Comparison of ENCODE assay signal across 14 cellular contexts in genomic region chr10:88028654-88029053, GRCh38.
A peak's percentile ranks its signal among the peaks of the same experiment; 100 is the strongest.
DNase-seq lines count a peak whose midpoint lies in the region; ATAC-seq, FAIRE-seq and TF ChIP-seq lines count a peak whose summit lies in the region.
"Had no signal": no experiment of that assay in that cellular context is flagged by ENCODE, and none has a peak within 500 bp of the region (broad histone marks: within the 10 kb centered on the region; RNA-seq: fewer than 3 reads in every experiment).

No MANE protein-coding gene starts in this region.

- no peak overlapping the region for H3K27ac Mint-ChIP-seq in activated CD8-positive, alpha-beta T cell treated with anti-CD3 and anti-CD28 coated beads, Interleukin-2, amount 10 ng/mL, durations not matched to agents 7 days and 5 days
- H3K27ac Mint-ChIP-seq in activated CD8-positive, alpha-beta T cell treated with anti-CD3 and anti-CD28 coated beads for 36 hours: no peak overlapping the region
- no peak overlapping the region for H3K27ac Mint-ChIP-seq in endothelial cell (ENCODE audit: unreplicated experiment)

- H3K27me3 ChIP-seq in small intestine (ENCODE audit: control insufficient read depth in 2 of 2, insufficient read depth in 2 of 2, low read length in 2 of 2): no peaks in the 10 kb centered on the region
- H3K27me3 ChIP-seq: tibial artery had no signal

- H3K4me1 ChIP-seq in small intestine (ENCODE audit: control insufficient read depth in 2 of 2, insufficient read depth in 1 of 2, low read depth in 1 of 2, low read length in 1 of 2): no peaks in the 10 kb centered on the region
- H3K4me1 ChIP-seq: prostate gland, tibial artery had no signal

- ATAC-seq in activated CD8-positive, alpha-beta T cell treated with anti-CD3 and anti-CD28 coated beads, Interleukin-2, amount 10 ng/mL, durations not matched to agents 7 days and 5 days: peak; percentile 30
- no peak for ATAC-seq in activated CD8-positive, alpha-beta T cell treated with anti-CD3 and anti-CD28 coated beads for 36 hours

- H3K4me3 Mint-ChIP-seq in activated CD8-positive, alpha-beta T cell treated with anti-CD3 and anti-CD28 coated beads, Interleukin-2, amount 10 ng/mL, durations not matched to agents 7 days and 5 days: no peak overlapping the region
- no peak overlapping the region for H3K4me3 Mint-ChIP-seq in activated CD8-positive, alpha-beta T cell treated with anti-CD3 and anti-CD28 coated beads for 36 hours
- H3K4me3 Mint-ChIP-seq in endothelial cell (ENCODE audit: unreplicated experiment): no peak overlapping the region

- H3K27ac ChIP-seq in small intestine (ENCODE audit: low read depth in 1 of 2, low read length in 1 of 2): peak overlapping the region in 1 of 2 donors; percentile 20
- H3K27ac ChIP-seq: prostate gland, tibial artery had no signal

- H3K4me1 Mint-ChIP-seq in activated CD8-positive, alpha-beta T cell treated with anti-CD3 and anti-CD28 coated beads, Interleukin-2, amount 10 ng/mL, durations not matched to agents 7 days and 5 days (ENCODE audit: low read depth): peaks cover 10% of the 10 kb centered on the region
- peaks cover 16% of the 10 kb centered on the region for H3K4me1 Mint-ChIP-seq in activated CD8-positive, alpha-beta T cell treated with anti-CD3 and anti-CD28 coated beads for 36 hours (ENCODE audit: low read depth)
- H3K4me1 Mint-ChIP-seq in endothelial cell (ENCODE audit: unreplicated experiment): peaks cover 4% of the 10 kb centered on the region

- no peak for TF ChIP-seq CTCF in activated CD8-positive, alpha-beta T cell treated with anti-CD3 and anti-CD28 coated beads for 36 hours (IDR thresholded peaks at IDR 0.05)
- TF ChIP-seq CTCF in endothelial cell (IDR thresholded peaks at IDR 0.05; ENCODE audit: unreplicated experiment): no peak

- POLR2A ChIA-PET in activated CD8-positive, alpha-beta T cell treated with anti-CD3 and anti-CD28 coated beads, Interleukin-2, amount 10 ng/mL, durations not matched to agents 7 days and 5 days (lab: Charles Lee): interaction anchor here (0.7 kb wide), 1 partner anchor 373 kb away, joined by 3 read pairs; no protein-coding TSS in a partner anchor
- POLR2A ChIA-PET in activated CD8-positive, alpha-beta T cell treated with anti-CD3 and anti-CD28 coated beads for 36 hours (lab: Charles Lee): interaction anchor here (0.6 kb wide), 1 partner anchor 156 kb away, joined by 5 read pairs; no protein-coding TSS in a partner anchor

- no peaks in the 10 kb centered on the region for H3K27me3 Mint-ChIP-seq in activated CD8-positive, alpha-beta T cell treated with anti-CD3 and anti-CD28 coated beads, Interleukin-2, amount 10 ng/mL, durations not matched to agents 7 days and 5 days (ENCODE audit: low read depth)
- no peaks in the 10 kb centered on the region for H3K27me3 Mint-ChIP-seq in activated CD8-positive, alpha-beta T cell treated with anti-CD3 and anti-CD28 coated beads for 36 hours
- peaks cover 3% of the 10 kb centered on the region for H3K27me3 Mint-ChIP-seq in endothelial cell (ENCODE audit: unreplicated experiment)

- H3K36me3 Mint-ChIP-seq in activated CD8-positive, alpha-beta T cell treated with anti-CD3 and anti-CD28 coated beads, Interleukin-2, amount 10 ng/mL, durations not matched to agents 7 days and 5 days (ENCODE audit: low read depth): no peaks in the 10 kb centered on the region
- H3K36me3 Mint-ChIP-seq in activated CD8-positive, alpha-beta T cell treated with anti-CD3 and anti-CD28 coated beads for 36 hours (ENCODE audit: low read depth): no peaks in the 10 kb centered on the region
- H3K36me3 Mint-ChIP-seq in endothelial cell (ENCODE audit: low read depth, unreplicated experiment): no peaks in the 10 kb centered on the region

- H3K36me3 ChIP-seq in small intestine (ENCODE audit: control insufficient read depth in 2 of 2, insufficient read depth in 2 of 2, low read length in 2 of 2): no peaks in the 10 kb centered on the region
- H3K36me3 ChIP-seq: prostate gland, tibial artery had no signal

- H3K4me3 ChIP-seq in small intestine (ENCODE audit: low read depth in 1 of 2, low read length in 2 of 2): no peak overlapping the region
- H3K4me3 ChIP-seq: prostate gland, tibial artery had no signal

- intact Hi-C loops in activated CD8-positive, alpha-beta T cell treated with anti-CD3 and anti-CD28 coated beads for 36 hours (cut with micrococcal nuclease): no loop called here
- intact Hi-C loops in posterior vena cava (cut with DNase I): no loop called here

- WGBS in small intestine, 3 donors: 9 to 56% (median 19%) methylated on average over 1 of the region's 1 CpG

- DNase-seq in activated CD8-positive, alpha-beta T cell treated with anti-CD3 and anti-CD28 coated beads, Interleukin-2, amount 10 ng/mL, durations not matched to agents 7 days and 5 days: no peak
- DNase-seq in activated CD8-positive, alpha-beta T cell treated with anti-CD3 and anti-CD28 coated beads for 36 hours: no peak
- peak; percentile 76 for DNase-seq in LoVo (ENCODE audit: low spot score)
- DNase-seq in central memory CD4-positive, alpha-beta T cell: peak; percentile 5
- peak; percentile 95 for DNase-seq in small intestine
- no peak for DNase-seq in endothelial cell (ENCODE audit: low spot score)
- DNase-seq in posterior vena cava (ENCODE audit: low spot score): no peak
- no peak for DNase-seq in NCI-H2107 (lab: John Stamatoyannopoulos, UW)
- DNase-seq: activated T-cell treated with anti-CD3 and anti-CD28 coated beads, Interleukin-2, amount 50 U/mL, for 1 hour; amniotic stem cell; dermis blood vessel endothelial cell; KG1; tibial artery had no signal

- no peak for FAIRE-seq in small intestine (lab: Jason Lieb, UNC)

- H3K9me3 Mint-ChIP-seq in activated CD8-positive, alpha-beta T cell treated with anti-CD3 and anti-CD28 coated beads, Interleukin-2, amount 10 ng/mL, durations not matched to agents 7 days and 5 days (ENCODE audit: insufficient read depth): no peaks in the 10 kb centered on the region
- H3K9me3 Mint-ChIP-seq in activated CD8-positive, alpha-beta T cell treated with anti-CD3 and anti-CD28 coated beads for 36 hours: no peaks in the 10 kb centered on the region
- no peaks in the 10 kb centered on the region for H3K9me3 Mint-ChIP-seq in endothelial cell (ENCODE audit: unreplicated experiment)

- no peaks in the 10 kb centered on the region for H3K9me3 ChIP-seq in small intestine (ENCODE audit: control insufficient read depth, low read depth)
- H3K9me3 ChIP-seq: prostate gland, tibial artery had no signal

- CTCF ChIA-PET in activated CD8-positive, alpha-beta T cell treated with anti-CD3 and anti-CD28 coated beads, Interleukin-2, amount 10 ng/mL, durations not matched to agents 7 days and 5 days (lab: Charles Lee): no interaction called here
- CTCF ChIA-PET in activated CD8-positive, alpha-beta T cell treated with anti-CD3 and anti-CD28 coated beads for 36 hours (lab: Charles Lee): no interaction called here

Comparison
In these comparisons a context has a peak if more than half of its experiments do, and no peak if none do; other contexts are left out.
1. DNase-seq: peak in LoVo (single experiment), central memory CD4-positive, alpha-beta T cell (single experiment) and small intestine (single experiment); none in activated CD8-positive, alpha-beta T cell treated with anti-CD3 and anti-CD28 coated beads, Interleukin-2, amount 10 ng/mL, durations not matched to agents 7 days and 5 days (single experiment), activated CD8-positive, alpha-beta T cell treated with anti-CD3 and anti-CD28 coated beads for 36 hours (single experiment), endothelial cell (single experiment), posterior vena cava (single experiment) and NCI-H2107 (single experiment).